ENCODE assay signal across 25 cellular contexts in the genomic region with DNA sequence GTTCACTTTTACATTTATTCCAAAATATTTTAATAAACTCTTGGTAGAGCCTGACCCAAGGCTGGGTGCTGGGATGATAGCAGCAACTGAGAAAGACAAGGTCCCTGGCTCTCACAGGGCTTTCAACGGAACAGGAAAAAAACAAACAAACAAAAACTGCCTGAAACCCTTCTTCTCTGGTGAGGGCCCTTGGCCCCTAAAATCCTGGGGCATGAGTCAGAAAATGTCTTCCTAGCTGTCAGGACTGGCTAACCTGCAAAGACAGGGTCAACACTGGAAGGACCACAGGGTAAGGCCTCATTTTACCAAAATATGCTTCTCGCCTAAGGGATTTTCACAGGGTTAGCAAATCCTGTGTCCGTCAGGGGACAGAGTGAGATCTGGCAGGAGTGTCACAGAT. TPM values are rescaled to one million over a fixed set of nuclear protein-coding genes. Genes with fewer than 3 reads are reported as not detected.
"Had no signal": no experiment of that assay in that cellular context is flagged by ENCODE, and none has a peak within 500 bp of the region (broad histone marks: within the 10 kb centered on the region; RNA-seq: fewer than 3 reads in every experiment).

No MANE protein-coding gene starts in this region.

- H3K36me3 Mint-ChIP-seq: natural killer cell; stimulated activated memory B cell treated with anti-CD40 and anti-IgM and Interleukin-4, amounts not matched to agents 10 μg/mL and 1 μg/mL and 100 μg/mL, for 72 hours had no signal

- H3K36me3 ChIP-seq: colonic mucosa, esophagus muscularis mucosa, gastroesophageal sphincter, heart left ventricle, left lung, prostate gland, right atrium auricular region, spleen, suprapubic skin, transverse colon, vagina had no signal

- H3K4me3 Mint-ChIP-seq: natural killer cell; stimulated activated memory B cell treated with anti-CD40 and anti-IgM and Interleukin-4, amounts not matched to agents 10 μg/mL and 1 μg/mL and 100 μg/mL, for 72 hours; stimulated activated naive CD8-positive, alpha-beta T cell treated with anti-CD3 and anti-CD28 coated beads, Interleukin-15, Interleukin-2, amounts not matched to agents 100 ng/mL and 50 ng/mL, for 24 hours had no signal

- H3K4me1 ChIP-seq: colonic mucosa, esophagus muscularis mucosa, gastroesophageal sphincter, heart left ventricle, left lung, prostate gland, right atrium auricular region, spleen, suprapubic skin, transverse colon, vagina had no signal

- H3K4me3 ChIP-seq: colonic mucosa, esophagus muscularis mucosa, gastroesophageal sphincter, heart left ventricle, hepatocyte, left lung, prostate gland, right atrium auricular region, spleen, suprapubic skin, transverse colon, vagina had no signal

- H3K4me1 Mint-ChIP-seq: natural killer cell; stimulated activated memory B cell treated with anti-CD40 and anti-IgM and Interleukin-4, amounts not matched to agents 10 μg/mL and 1 μg/mL and 100 μg/mL, for 72 hours had no signal

- H3K27me3 Mint-ChIP-seq: stimulated activated memory B cell treated with anti-CD40 and anti-IgM and Interleukin-4, amounts not matched to agents 10 μg/mL and 1 μg/mL and 100 μg/mL, for 72 hours; stimulated activated naive CD8-positive, alpha-beta T cell treated with anti-CD3 and anti-CD28 coated beads, Interleukin-15, Interleukin-2, amounts not matched to agents 100 ng/mL and 50 ng/mL, for 24 hours had no signal

- H3K27ac Mint-ChIP-seq: natural killer cell; stimulated activated memory B cell treated with anti-CD40 and anti-IgM and Interleukin-4, amounts not matched to agents 10 μg/mL and 1 μg/mL and 100 μg/mL, for 72 hours; stimulated activated naive CD8-positive, alpha-beta T cell treated with anti-CD3 and anti-CD28 coated beads, Interleukin-15, Interleukin-2, amounts not matched to agents 100 ng/mL and 50 ng/mL, for 24 hours had no signal

- H3K27me3 ChIP-seq: colonic mucosa, esophagus muscularis mucosa, foreskin keratinocyte, gastroesophageal sphincter, heart left ventricle, hepatocyte, left lung, right atrium auricular region, spleen, suprapubic skin, transverse colon, vagina had no signal

- ATAC-seq: gastroesophageal sphincter; heart left ventricle; left cardiac atrium; left lung; natural killer cell; sciatic nerve; stimulated activated memory B cell treated with anti-CD40 and anti-IgM and Interleukin-4, amounts not matched to agents 10 μg/mL and 1 μg/mL and 100 μg/mL, for 72 hours had no signal

- H2AFZ ChIP-seq: hepatocyte had no signal

- H3K9me3 ChIP-seq: colonic mucosa, esophagus muscularis mucosa, gastroesophageal sphincter, heart left ventricle, left lung, prostate gland, right atrium auricular region, spleen, suprapubic skin, transverse colon, vagina had no signal

- DNase-seq: colonic mucosa; dermis blood vessel endothelial cell; effector memory CD4-positive, alpha-beta T cell; foreskin keratinocyte; heart left ventricle; left cardiac atrium; left lung; mesendoderm; natural killer cell; nucleus accumbens; spleen; stimulated activated CD4-positive, alpha-beta T cell treated with anti-CD3 and anti-CD28 coated beads, Interleukin-4, amount 100 ng/mL, for 4 hours; transverse colon had no signal

- H3K79me2 ChIP-seq: hepatocyte had no signal

- H3K4me2 ChIP-seq: hepatocyte had no signal

- H3K27ac ChIP-seq: colonic mucosa, esophagus muscularis mucosa, foreskin keratinocyte, gastroesophageal sphincter, heart left ventricle, hepatocyte, left lung, prostate gland, right atrium auricular region, spleen, suprapubic skin, transverse colon, vagina had no signal

- FAIRE-seq: endothelial cell of umbilical vein, islet of Langerhans had no signal

- H3K9me3 Mint-ChIP-seq: stimulated activated naive CD8-positive, alpha-beta T cell treated with anti-CD3 and anti-CD28 coated beads, Interleukin-15, Interleukin-2, amounts not matched to agents 100 ng/mL and 50 ng/mL, for 24 hours had no signal

RNA-seq across cellular contexts. Expression of gene WNT5A, which starts 45.7 kb away (rescaled TPM):
- total RNA-seq: natural killer cell had no signal
